ENCODE assay signal across 1 cellular context in the genomic region with DNA sequence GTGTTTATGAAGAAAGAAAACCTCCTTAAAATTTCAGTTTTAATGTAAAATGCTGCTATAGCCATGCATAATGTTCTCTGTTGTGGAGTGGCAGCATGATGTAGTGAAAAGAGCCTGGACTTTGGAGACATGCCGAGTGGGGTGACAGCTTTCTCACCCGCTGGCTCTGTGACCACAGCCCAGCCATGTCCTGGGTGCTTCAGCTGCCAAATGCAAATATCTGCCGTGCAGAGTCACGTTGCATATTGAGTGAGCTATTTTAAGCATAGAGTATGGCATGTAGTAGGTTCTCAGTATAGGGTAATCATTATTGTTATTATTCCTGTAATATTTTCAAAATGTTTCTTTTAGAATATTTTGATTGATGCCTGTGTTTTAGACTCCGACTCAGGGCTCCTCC.
TF ChIP-seq lines count a peak whose summit lies in the region.

No MANE protein-coding gene starts in this region.

TF ChIP-seq in WTC11, 78 proteins besides CTCF, POLR2A, EP300 and RAD21 (continued from another document):
- TF ChIP-seq ETV6 (CRISPR knock-in tag; IDR thresholded peaks at IDR 0.05) = no peak
